In the genomic region with DNA sequence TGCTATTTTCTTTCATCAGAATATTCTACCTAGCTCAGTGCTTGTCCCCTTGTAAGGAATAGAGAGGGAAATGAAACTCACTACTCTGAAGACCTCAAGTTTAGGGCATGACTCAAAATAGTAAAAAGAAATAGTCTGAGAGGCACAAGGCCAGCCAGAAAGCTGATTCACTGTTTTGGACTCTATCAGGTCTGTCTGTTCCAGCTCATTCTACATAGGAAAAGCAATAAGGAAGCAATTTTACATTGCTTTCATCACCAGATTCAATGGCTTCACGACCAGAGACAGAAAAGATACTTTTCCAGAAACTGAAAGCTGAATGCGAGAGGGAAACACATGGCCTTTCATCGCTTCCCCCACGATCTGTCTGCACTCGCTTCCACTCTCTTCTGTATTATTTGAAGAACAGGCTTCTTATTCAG, we compare ENCODE assay signal across 8 cellular contexts.
DNase-seq lines count a peak whose midpoint lies in the region; ATAC-seq lines count a peak whose summit lies in the region.

No MANE protein-coding gene starts in this region.

- intact Hi-C loops in Right ventricle myocardium inferior (cut with DNase I) = no loop called here
- intact Hi-C loops in cardiac septum (cut with DNase I) = no loop called here
- intact Hi-C loops in dendritic cell treated with granulocyte-macrophage colony-stimulating factor and Interleukin-4, amounts not matched to agents 40 ng/mL and 50 ng/mL, for 4 days (cut with micrococcal nuclease) = no loop called here

- H3K4me1 Mint-ChIP-seq in dendritic cell treated with granulocyte-macrophage colony-stimulating factor and Interleukin-4, amounts not matched to agents 40 ng/mL and 50 ng/mL, for 4 days (ENCODE audit: low read depth) = peaks cover 12% of the 10 kb centered on the region

- H3K4me3 Mint-ChIP-seq in dendritic cell treated with granulocyte-macrophage colony-stimulating factor and Interleukin-4, amounts not matched to agents 40 ng/mL and 50 ng/mL, for 4 days = peak overlapping the region; percentile 34

- H3K4me3 ChIP-seq in skeletal muscle cell (ENCODE audit: low read depth, low read length) = peak overlapping the region; percentile 5

- in situ Hi-C loops in G401 (cut with HindIII; ENCODE audit: low sequenced_read_pairs) = no loop called here

- H3K27ac Mint-ChIP-seq in dendritic cell treated with granulocyte-macrophage colony-stimulating factor and Interleukin-4, amounts not matched to agents 40 ng/mL and 50 ng/mL, for 4 days = peak overlapping the region; percentile 64

- DNase-seq in Right ventricle myocardium inferior (ENCODE audit: missing footprints) (no peak), cardiac septum (ENCODE audit: low spot score) (no peak), skeletal muscle cell (ENCODE audit: low read depth) (peak; percentile 67), G401 (ENCODE audit: low spot score) (no peak), SW 1271 (lab: John Stamatoyannopoulos, UW) (no peak), retina (no peak)

- no peaks in the 10 kb centered on the region for H3K36me3 Mint-ChIP-seq in dendritic cell treated with granulocyte-macrophage colony-stimulating factor and Interleukin-4, amounts not matched to agents 40 ng/mL and 50 ng/mL, for 4 days (ENCODE audit: low read depth)

- H3K9me3 Mint-ChIP-seq in dendritic cell treated with granulocyte-macrophage colony-stimulating factor and Interleukin-4, amounts not matched to agents 40 ng/mL and 50 ng/mL, for 4 days = no peaks in the 10 kb centered on the region

- no peaks in the 10 kb centered on the region for H3K27me3 Mint-ChIP-seq in dendritic cell treated with granulocyte-macrophage colony-stimulating factor and Interleukin-4, amounts not matched to agents 40 ng/mL and 50 ng/mL, for 4 days

- ATAC-seq in Right ventricle myocardium inferior (peak; percentile 72), HG03460 (IDR thresholded peaks at IDR 0.05; ENCODE audit: unreplicated experiment) (peak; percentile 99)
